In genomic region chrX:153972368-153973126, GRCh38 we compare ENCODE assay signal across 8 cellular contexts. TPM values are rescaled to one million over a fixed set of nuclear protein-coding genes. Genes with fewer than 3 reads are reported as not detected.
A peak's percentile ranks its signal among the peaks of the same experiment; 100 is the strongest.
DNase-seq lines count a peak whose midpoint lies in the region; ATAC-seq and TF ChIP-seq lines count a peak whose summit lies in the region.

TSS of gene TMEM187 (plus strand) at chrX:153972754. CDS start at chrX:153982063, 9,309 bp downstream.

- peak within 1 kb of the TSS; percentile 76 for H2AFZ ChIP-seq in mammary epithelial cell (ENCODE audit: low read depth, low read length)
- H2AFZ ChIP-seq in smooth muscle cell (ENCODE audit: low read depth), result no peak within 1 kb of the TSS

- intact Hi-C loops in mammary epithelial cell (cut with micrococcal nuclease), result no loop called here

- H3K9me3 ChIP-seq in WERI-Rb-1 (ENCODE audit: severe bottlenecking), result peaks cover 4% of the 10 kb centered on the region
- no peaks in the 10 kb centered on the region for H3K9me3 ChIP-seq in mammary epithelial cell (replicated peaks; ENCODE audit: insufficient read depth, low read length)
- no peaks in the 10 kb centered on the region for H3K9me3 ChIP-seq in smooth muscle cell (replicated peaks; ENCODE audit: low read depth)

- dilution Hi-C loops in mammary epithelial cell (cut with HindIII; ENCODE audit: low sequenced_read_pairs), result no loop called here

- peaks cover 48% of the 10 kb centered on the region for H3K79me2 ChIP-seq in mammary epithelial cell (ENCODE audit: insufficient read depth, low read length)
- H3K79me2 ChIP-seq in smooth muscle cell (ENCODE audit: low read depth), result peaks cover 22% of the 10 kb centered on the region

- WGBS in mammary epithelial cell (ENCODE audit: low coverage, missing lambda C conversion rate), result 44% methylated on average over 22 of the region's 103 CpGs
- WGBS in smooth muscle cell (ENCODE audit: low lambda C conversion rate), result 61% methylated on average over 74 of the region's 103 CpGs

- CTCF ChIA-PET in mammary epithelial cell (lab: Charles Lee; ENCODE audit: low non-redundant PET), result no interaction called here

- H3K4me3 ChIP-seq in WERI-Rb-1 (ENCODE audit: low read depth, low read length), result peak within 1 kb of the TSS; percentile 92
- peak within 1 kb of the TSS; percentile 57 to 85 (median 72) for H3K4me3 ChIP-seq in mammary epithelial cell (replicated peaks in 1 of 3; ENCODE audit: insufficient read depth in 1 of 3, low read depth in 2 of 3, low read length in 3 of 3)
- H3K4me3 ChIP-seq in smooth muscle cell, result peak within 1 kb of the TSS; percentile 72

- in situ Hi-C loops in mammary epithelial cell (cut with MboI; ENCODE audit: low sequenced_read_pairs in 2 of 2), result loop anchor here in 1 of 2 donors (25.0 kb wide), 1 partner anchor 210 kb away; the partner anchor contains the start of gene PLXNB3

- peaks cover 34% of the 10 kb centered on the region for H3K36me3 ChIP-seq in WERI-Rb-1
- no peaks in the 10 kb centered on the region for H3K36me3 ChIP-seq in mammary epithelial cell (ENCODE audit: insufficient read depth, low read length)
- no peaks in the 10 kb centered on the region for H3K36me3 ChIP-seq in smooth muscle cell (ENCODE audit: low read depth)

- peaks cover 12% of the 10 kb centered on the region for H3K27me3 ChIP-seq in WERI-Rb-1 (ENCODE audit: insufficient read depth, low read depth, severe bottlenecking)
- no peaks in the 10 kb centered on the region for H3K27me3 ChIP-seq in mammary epithelial cell (ENCODE audit: insufficient read depth, low read length)
- H3K27me3 ChIP-seq in smooth muscle cell (ENCODE audit: low read depth), result no peaks in the 10 kb centered on the region

- no peaks in the 10 kb centered on the region for H3F3A ChIP-seq in smooth muscle cell (ENCODE audit: low read depth)

- H3K27ac ChIP-seq in WERI-Rb-1 (peak within 1 kb of the TSS; percentile 99), mammary epithelial cell (ENCODE audit: insufficient read depth, low read depth, low read length) (peak within 1 kb of the TSS; percentile 97), smooth muscle cell (ENCODE audit: low read depth) (peak within 1 kb of the TSS; percentile 99)

- H3K4me1 ChIP-seq in mammary epithelial cell (ENCODE audit: insufficient read depth, low read length) (peaks cover 11% of the 10 kb centered on the region), smooth muscle cell (ENCODE audit: low read depth) (no peaks in the 10 kb centered on the region)

- no peak for TF ChIP-seq CTCF in WERI-Rb-1 (IDR thresholded peaks at IDR 0.05; ENCODE audit: low read depth, low read length)
- TF ChIP-seq CTCF in mammary epithelial cell (conservative IDR thresholded peaks at IDR 0.05 in 1 of 2, IDR thresholded peaks at IDR 0.05 in 1 of 2; ENCODE audit: extremely low read depth in 1 of 2, insufficient read depth in 1 of 2, low read depth in 1 of 2, low read length in 2 of 2), result no peak
- TF ChIP-seq CTCF in smooth muscle cell (IDR thresholded peaks at IDR 0.05; ENCODE audit: borderline replicate concordance, insufficient read depth, poor library complexity, severe bottlenecking), result no peak

- H3K9ac ChIP-seq in mammary epithelial cell (ENCODE audit: insufficient read depth, low read length), result peak within 1 kb of the TSS; percentile 99
- peak within 1 kb of the TSS; percentile 99 for H3K9ac ChIP-seq in smooth muscle cell (ENCODE audit: low read depth)

- DNase-seq in AG08395 (ENCODE audit: low spot score) (peak; percentile 93), NCI-H2196 treated with DMSO at 0.1 percent for 48 hours (lab: John Stamatoyannopoulos, UW; ENCODE audit: unreplicated experiment) (peak; percentile 58), WERI-Rb-1 (peak; percentile 97), mammary epithelial cell (peak; percentile 93), iPS-NIHi7 (ENCODE audit: extremely low spot score) (peak; percentile 80), smooth muscle cell (lab: John Stamatoyannopoulos, UW; ENCODE audit: unreplicated experiment) (peak; percentile 48)

- no peaks in the 10 kb centered on the region for H4K20me1 ChIP-seq in mammary epithelial cell (ENCODE audit: insufficient read depth, low read length)
- H4K20me1 ChIP-seq in smooth muscle cell (ENCODE audit: low read depth), result peaks cover 30% of the 10 kb centered on the region

- H3K4me2 ChIP-seq in mammary epithelial cell (ENCODE audit: insufficient read depth, low read depth, low read length), result peak within 1 kb of the TSS; percentile 82
- H3K4me2 ChIP-seq in smooth muscle cell, result peak within 1 kb of the TSS; percentile 87

- ATAC-seq in GM19023 (IDR thresholded peaks at IDR 0.05; ENCODE audit: unreplicated experiment), result peak; percentile 53
- ATAC-seq in HG03175 (IDR thresholded peaks at IDR 0.05; ENCODE audit: unreplicated experiment), result peak; percentile 47

- no TSS peak for BruUV-seq in mammary epithelial cell (replicated peaks; lab: Mats Ljungman, UMichigan)

RNA-seq across cellular contexts. Expression of gene TMEM187, which starts in this region (rescaled TPM):
- total RNA-seq in mammary epithelial cell (1 to 10 TPM; 5.7 to 9.2 TPM), smooth muscle cell (5.0 and 6.2 TPM in 2 replicates)
- polyA plus RNA-seq in mammary epithelial cell (4.6 TPM), smooth muscle cell (9.8 and 11.2 TPM in 2 replicates)
- 1.1 TPM for polyA minus RNA-seq in mammary epithelial cell

Comparison
In these comparisons a context has a peak if more than half of its experiments do, and no peak if none do; other contexts are left out.
1. Peak in every context shown above with its lines: DNase-seq, ATAC-seq, H3K4me3 ChIP-seq and H3K27ac ChIP-seq.